8 cellular contexts compared by ENCODE assay signal in the genomic region with DNA sequence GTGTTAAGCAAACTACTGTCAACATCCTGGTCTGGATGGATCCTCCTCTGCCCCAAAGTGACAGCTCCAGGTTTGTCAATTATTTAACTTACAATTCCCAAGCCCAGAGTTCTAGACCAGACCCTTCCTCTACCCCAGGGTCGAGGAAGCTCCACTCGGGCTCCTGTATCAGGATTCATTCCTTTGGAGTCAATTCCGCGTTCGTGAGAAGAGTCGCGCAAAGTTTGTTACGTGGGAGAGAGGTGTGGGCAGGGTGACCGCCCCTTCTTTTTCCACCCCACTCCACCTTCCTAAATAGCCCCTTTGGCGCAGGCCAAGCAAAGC. TPM values are rescaled to one million over a fixed set of nuclear protein-coding genes. Genes with fewer than 3 reads are reported as not detected.
DNase-seq lines count a peak whose midpoint lies in the region; ATAC-seq and TF ChIP-seq lines count a peak whose summit lies in the region.

No MANE protein-coding gene starts in this region.

- no peaks in the 10 kb centered on the region for H3K27me3 ChIP-seq in SK-N-SH (ENCODE audit: insufficient read depth)
- H3K27me3 ChIP-seq in kidney epithelial cell (ENCODE audit: control insufficient read depth, insufficient read depth, low read length), result no peaks in the 10 kb centered on the region
- no peaks in the 10 kb centered on the region for H3K27me3 ChIP-seq in subcutaneous abdominal adipose tissue (ENCODE audit: control insufficient read depth in 5 of 5, insufficient read depth in 4 of 5, low read length in 5 of 5)

- 0% methylated on average over 6 of the region's 10 CpGs for WGBS in SK-N-SH (ENCODE audit: low lambda C conversion rate)

- peak; percentile 1 for DNase-seq in SK-N-SH
- DNase-seq in activated naive CD8-positive, alpha-beta T cell treated with anti-CD3 and anti-CD28 coated beads, Interleukin-2, amount 10 ng/mL, durations not matched to agents 7 days and 5 days, result no peak
- no peak for DNase-seq in kidney epithelial cell (ENCODE audit: low read depth)
- DNase-seq in ecto neural progenitor cell (ENCODE audit: low spot score), result no peak

- H3K9me3 ChIP-seq in SK-N-SH (no peaks in the 10 kb centered on the region), subcutaneous abdominal adipose tissue (ENCODE audit: control insufficient read depth in 5 of 5, low read length in 5 of 5) (no peaks in the 10 kb centered on the region)

- H4K20me1 ChIP-seq in SK-N-SH (ENCODE audit: insufficient read depth), result peaks cover 8% of the 10 kb centered on the region; the same call in 1 of the 2 replicates

- no peak; the same call in 2 of the 3 replicates for ATAC-seq in SK-N-SH treated with all-trans-retinoic acid at 6 μM for 48 hours
- ATAC-seq in activated naive CD8-positive, alpha-beta T cell treated with anti-CD3 and anti-CD28 coated beads, Interleukin-2, amount 10 ng/mL, durations not matched to agents 7 days and 5 days (ENCODE audit: low read depth), result no peak
- no peak for ATAC-seq in GM18861 (IDR thresholded peaks at IDR 0.05; ENCODE audit: unreplicated experiment)
- no peak for ATAC-seq in HG03097 (IDR thresholded peaks at IDR 0.05; ENCODE audit: low FRiP score, unreplicated experiment)

- H3K27me3 Mint-ChIP-seq in activated naive CD8-positive, alpha-beta T cell treated with anti-CD3 and anti-CD28 coated beads, Interleukin-2, amount 10 ng/mL, durations not matched to agents 7 days and 5 days, result no peaks in the 10 kb centered on the region

- no peak for TF ChIP-seq EP300 in SK-N-SH (IDR thresholded peaks at IDR 0.05; ENCODE audit: borderline replicate concordance in 1 of 2, low read depth in 1 of 2, low read length in 1 of 2)

- peak overlapping the region; percentile 91 for H3K4me2 ChIP-seq in SK-N-SH

- H3K4me3 Mint-ChIP-seq in activated naive CD8-positive, alpha-beta T cell treated with anti-CD3 and anti-CD28 coated beads, Interleukin-2, amount 10 ng/mL, durations not matched to agents 7 days and 5 days, result peak overlapping the region; percentile 95

- H3K9ac ChIP-seq in SK-N-SH (peak overlapping the region; percentile 71), subcutaneous abdominal adipose tissue (ENCODE audit: low read length in 5 of 5) (peak overlapping the region; percentile 71 to 97 (median 94))

- no peak for TF ChIP-seq CTCF in SK-N-SH (IDR thresholded peaks at IDR 0.05)
- TF ChIP-seq CTCF in kidney epithelial cell (IDR thresholded peaks at IDR 0.05; ENCODE audit: insufficient read depth, low read length, poor library complexity, severe bottlenecking), result no peak

- H3K9me3 Mint-ChIP-seq in activated naive CD8-positive, alpha-beta T cell treated with anti-CD3 and anti-CD28 coated beads, Interleukin-2, amount 10 ng/mL, durations not matched to agents 7 days and 5 days, result peaks cover 1% of the 10 kb centered on the region

- H3K36me3 ChIP-seq in SK-N-SH (replicated peaks in 1 of 2; ENCODE audit: control insufficient read depth in 1 of 2, insufficient read depth in 2 of 2, low read length in 1 of 2), result no peaks in the 10 kb centered on the region
- H3K36me3 ChIP-seq in kidney epithelial cell (ENCODE audit: control insufficient read depth, insufficient read depth, low read length), result no peaks in the 10 kb centered on the region
- H3K36me3 ChIP-seq in subcutaneous abdominal adipose tissue (ENCODE audit: control insufficient read depth in 5 of 5, insufficient read depth in 5 of 5, low read length in 5 of 5), result peaks cover 0 to 4% (median 0%) of the 10 kb centered on the region in 5 donors

- H3K27ac ChIP-seq in SK-N-SH (ENCODE audit: low read depth in 2 of 2, low read length in 1 of 2), result peak overlapping the region; percentile 21 to 53; a peak in 2 of 4 replicates
- H3K27ac ChIP-seq in subcutaneous abdominal adipose tissue (ENCODE audit: low read depth, low read length), result peak overlapping the region; percentile 68

- no peaks in the 10 kb centered on the region for H3F3A ChIP-seq in SK-N-SH (replicated peaks; ENCODE audit: insufficient read depth)

- peak overlapping the region; percentile 88 for H3K27ac Mint-ChIP-seq in activated naive CD8-positive, alpha-beta T cell treated with anti-CD3 and anti-CD28 coated beads, Interleukin-2, amount 10 ng/mL, durations not matched to agents 7 days and 5 days

- peaks cover 33% of the 10 kb centered on the region for H3K4me1 Mint-ChIP-seq in activated naive CD8-positive, alpha-beta T cell treated with anti-CD3 and anti-CD28 coated beads, Interleukin-2, amount 10 ng/mL, durations not matched to agents 7 days and 5 days

- POLR2A ChIA-PET in SK-N-SH (lab: Yijun Ruan, JAX), result no interaction called here
- POLR2A ChIA-PET in activated naive CD8-positive, alpha-beta T cell treated with anti-CD3 and anti-CD28 coated beads, Interleukin-2, amount 10 ng/mL, durations not matched to agents 7 days and 5 days (lab: Charles Lee), result interaction anchor here (1.1 to 2.0 kb wide), 4 partner anchors 14 to 312 kb away, joined by 3 to 11 read pairs (median 4); partner anchors contain the start of gene GTF2A1

- TF ChIP-seq RAD21 in SK-N-SH (IDR thresholded peaks at IDR 0.05; ENCODE audit: low read length), result no peak

- peak overlapping the region; percentile 74 for H2AFZ ChIP-seq in SK-N-SH (ENCODE audit: low read depth)

- H3K4me3 ChIP-seq in SK-N-SH (ENCODE audit: low read depth in 2 of 2, low read length in 1 of 2) (peak overlapping the region; percentile 94 to 99), kidney epithelial cell (ENCODE audit: low read depth, low read length) (peak overlapping the region; percentile 91), subcutaneous abdominal adipose tissue (ENCODE audit: low read depth in 1 of 5, low read length in 5 of 5) (peak overlapping the region; percentile 89 to 98 (median 97))

- peaks cover 54% of the 10 kb centered on the region for H3K79me2 ChIP-seq in SK-N-SH (ENCODE audit: insufficient read depth)

- CTCF ChIA-PET in SK-N-SH (lab: Yijun Ruan, JAX), result interaction anchor here (1.0 kb wide), 1 partner anchor 29 kb away, joined by 3 read pairs; no protein-coding TSS in a partner anchor

- H3K4me1 ChIP-seq in SK-N-SH (ENCODE audit: control insufficient read depth in 1 of 2, insufficient read depth in 2 of 2, low read depth in 1 of 2, low read length in 1 of 2), result peaks cover 5 to 7% of the 10 kb centered on the region in 2 experiments; a peak in 3 of 4 replicates
- H3K4me1 ChIP-seq in subcutaneous abdominal adipose tissue (ENCODE audit: control insufficient read depth in 5 of 5, insufficient read depth in 5 of 5, low read length in 5 of 5), result peaks cover 14 to 75% (median 68%) of the 10 kb centered on the region in 5 donors

- H3K9me2 ChIP-seq in SK-N-SH, result no peaks in the 10 kb centered on the region

- no peaks in the 10 kb centered on the region for H3K36me3 Mint-ChIP-seq in activated naive CD8-positive, alpha-beta T cell treated with anti-CD3 and anti-CD28 coated beads, Interleukin-2, amount 10 ng/mL, durations not matched to agents 7 days and 5 days

TF ChIP-seq in SK-N-SH, 30 proteins besides CTCF, POLR2A, EP300 and RAD21 (continues in another document):
- TF ChIP-seq RFX5 (IDR thresholded peaks at IDR 0.05; ENCODE audit: low read length) (no peak), USF2 (IDR thresholded peaks at IDR 0.05; ENCODE audit: borderline replicate concordance, low read depth, low read length) (no peak), JUND (IDR thresholded peaks at IDR 0.05) (no peak), TCF12 (IDR thresholded peaks at IDR 0.05) (no peak), GABPA (IDR thresholded peaks at IDR 0.05; ENCODE audit: low read depth) (no peak), CHD2 (IDR thresholded peaks at IDR 0.05; ENCODE audit: low read length, partially characterized antibody) (no peak), NFIC (IDR thresholded peaks at IDR 0.05; ENCODE audit: borderline replicate concordance) (no peak)

TF ChIP-seq in SK-N-SH treated with all-trans-retinoic acid at 6 μM for 48 hours, 23 proteins besides CTCF, POLR2A, EP300 and RAD21:
- no peak for TF ChIP-seq ZNF8 (CRISPR knock-in tag; IDR thresholded peaks at IDR 0.05)
- no peak for TF ChIP-seq TCF4 (CRISPR knock-in tag; IDR thresholded peaks at IDR 0.05; ENCODE audit: borderline replicate concordance)
- TF ChIP-seq, protein P1, sequence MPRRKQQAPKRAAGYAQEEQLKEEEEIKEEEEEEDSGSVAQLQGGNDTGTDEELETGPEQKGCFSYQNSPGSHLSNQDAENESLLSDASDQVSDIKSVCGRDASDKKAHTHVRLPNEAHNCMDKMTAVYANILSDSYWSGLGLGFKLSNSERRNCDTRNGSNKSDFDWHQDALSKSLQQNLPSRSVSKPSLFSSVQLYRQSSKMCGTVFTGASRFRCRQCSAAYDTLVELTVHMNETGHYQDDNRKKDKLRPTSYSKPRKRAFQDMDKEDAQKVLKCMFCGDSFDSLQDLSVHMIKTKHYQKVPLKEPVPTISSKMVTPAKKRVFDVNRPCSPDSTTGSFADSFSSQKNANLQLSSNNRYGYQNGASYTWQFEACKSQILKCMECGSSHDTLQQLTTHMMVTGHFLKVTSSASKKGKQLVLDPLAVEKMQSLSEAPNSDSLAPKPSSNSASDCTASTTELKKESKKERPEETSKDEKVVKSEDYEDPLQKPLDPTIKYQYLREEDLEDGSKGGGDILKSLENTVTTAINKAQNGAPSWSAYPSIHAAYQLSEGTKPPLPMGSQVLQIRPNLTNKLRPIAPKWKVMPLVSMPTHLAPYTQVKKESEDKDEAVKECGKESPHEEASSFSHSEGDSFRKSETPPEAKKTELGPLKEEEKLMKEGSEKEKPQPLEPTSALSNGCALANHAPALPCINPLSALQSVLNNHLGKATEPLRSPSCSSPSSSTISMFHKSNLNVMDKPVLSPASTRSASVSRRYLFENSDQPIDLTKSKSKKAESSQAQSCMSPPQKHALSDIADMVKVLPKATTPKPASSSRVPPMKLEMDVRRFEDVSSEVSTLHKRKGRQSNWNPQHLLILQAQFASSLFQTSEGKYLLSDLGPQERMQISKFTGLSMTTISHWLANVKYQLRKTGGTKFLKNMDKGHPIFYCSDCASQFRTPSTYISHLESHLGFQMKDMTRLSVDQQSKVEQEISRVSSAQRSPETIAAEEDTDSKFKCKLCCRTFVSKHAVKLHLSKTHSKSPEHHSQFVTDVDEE (CRISPR knock-in tag; IDR thresholded peaks at IDR 0.05), result no peak
- TF ChIP-seq RARB (CRISPR knock-in tag; IDR thresholded peaks at IDR 0.05), result no peak

RNA-seq across cellular contexts. Expression of gene SEL1L, which starts 0.5 kb away (rescaled TPM):
- polyA plus RNA-seq in SK-N-SH (2012; rRNA removed), result 13.8 and 14.4 TPM in 2 replicates
- 14.2 and 15.9 TPM in 2 replicates for polyA plus RNA-seq in SK-N-SH (2012; cell fraction: cytosol; rRNA removed)
- polyA plus RNA-seq in SK-N-SH (2012; cell fraction: nucleus; rRNA removed), result 9.8 and 17.2 TPM in 2 replicates
- 10 to 100 TPM; 53.5 to 56.5 TPM for total RNA-seq in activated naive CD8-positive, alpha-beta T cell treated with anti-CD3 and anti-CD28 coated beads, Interleukin-2, amount 10 ng/mL, durations not matched to agents 7 days and 5 days
- total RNA-seq in kidney epithelial cell, result 78.7 and 82.6 TPM in 2 replicates
